In genomic region chr6:4894049-4894448, GRCh38 we compare ENCODE assay signal across 33 cellular contexts.
"Had no signal": no experiment of that assay in that cellular context is flagged by ENCODE, and none has a peak within 500 bp of the region (broad histone marks: within the 10 kb centered on the region; RNA-seq: fewer than 3 reads in every experiment).

No MANE protein-coding gene starts in this region.

- H3K4me3 ChIP-seq: cardiac muscle cell, Peyer's patch, SJSA1 had no signal

- H3K4me1 Mint-ChIP-seq: activated CD4-positive, alpha-beta T cell treated with anti-CD3 and anti-CD28 coated beads, Interleukin-2, amount 10 ng/mL, durations not matched to agents 7 days and 5 days; activated naive CD4-positive, alpha-beta T cell treated with anti-CD3 and anti-CD28 coated beads, Interleukin-2, amount 10 ng/mL, durations not matched to agents 7 days and 5 days had no signal

- H3K9me3 Mint-ChIP-seq: activated CD4-positive, alpha-beta T cell treated with anti-CD3 and anti-CD28 coated beads, Interleukin-2, amount 10 ng/mL, durations not matched to agents 7 days and 5 days; activated naive CD4-positive, alpha-beta T cell treated with anti-CD3 and anti-CD28 coated beads, Interleukin-2, amount 10 ng/mL, durations not matched to agents 7 days and 5 days; activated naive CD8-positive, alpha-beta T cell treated with anti-CD3 and anti-CD28 coated beads, Interleukin-2, amount 50 U/mL, for 24 hours; central memory CD8-positive, alpha-beta T cell had no signal

- H3K9ac ChIP-seq: SK-N-SH had no signal

- H3K4me3 Mint-ChIP-seq: activated CD4-positive, alpha-beta memory T cell treated with anti-CD3 and anti-CD28 coated beads for 36 hours; activated CD4-positive, alpha-beta T cell treated with anti-CD3 and anti-CD28 coated beads, Interleukin-2, amount 10 ng/mL, durations not matched to agents 7 days and 5 days; activated naive CD4-positive, alpha-beta T cell treated with anti-CD3 and anti-CD28 coated beads, Interleukin-2, amount 10 ng/mL, durations not matched to agents 7 days and 5 days; activated naive CD8-positive, alpha-beta T cell; activated naive CD8-positive, alpha-beta T cell treated with anti-CD3 and anti-CD28 coated beads, Interleukin-2, amount 50 U/mL, for 24 hours; central memory CD8-positive, alpha-beta T cell; T-cell had no signal

- H3K27ac Mint-ChIP-seq: activated CD4-positive, alpha-beta memory T cell treated with anti-CD3 and anti-CD28 coated beads for 36 hours; activated CD4-positive, alpha-beta T cell treated with anti-CD3 and anti-CD28 coated beads, Interleukin-2, amount 10 ng/mL, durations not matched to agents 7 days and 5 days; activated naive CD4-positive, alpha-beta T cell treated with anti-CD3 and anti-CD28 coated beads, Interleukin-2, amount 10 ng/mL, durations not matched to agents 7 days and 5 days; activated naive CD8-positive, alpha-beta T cell; activated naive CD8-positive, alpha-beta T cell treated with anti-CD3 and anti-CD28 coated beads, Interleukin-2, amount 50 U/mL, for 24 hours; T-cell; T-helper 17 cell had no signal

- H3K36me3 ChIP-seq: cardiac muscle cell had no signal

- H3K9me3 ChIP-seq: Peyer's patch, SJSA1, SK-N-SH had no signal

- H3K27me3 Mint-ChIP-seq: activated CD4-positive, alpha-beta memory T cell treated with anti-CD3 and anti-CD28 coated beads for 36 hours; activated CD4-positive, alpha-beta T cell treated with anti-CD3 and anti-CD28 coated beads, Interleukin-2, amount 10 ng/mL, durations not matched to agents 7 days and 5 days; activated naive CD4-positive, alpha-beta T cell treated with anti-CD3 and anti-CD28 coated beads, Interleukin-2, amount 10 ng/mL, durations not matched to agents 7 days and 5 days; activated naive CD8-positive, alpha-beta T cell; activated naive CD8-positive, alpha-beta T cell treated with anti-CD3 and anti-CD28 coated beads, Interleukin-2, amount 50 U/mL, for 24 hours; central memory CD8-positive, alpha-beta T cell; T-cell; T-helper 17 cell had no signal

- H3K27ac ChIP-seq: cardiac muscle cell, Peyer's patch, SJSA1, WERI-Rb-1 had no signal

- DNase-seq: activated CD4-positive, alpha-beta memory T cell treated with anti-CD3 and anti-CD28 coated beads for 36 hours; activated CD4-positive, alpha-beta T cell treated with anti-CD3 and anti-CD28 coated beads, Interleukin-2, amount 10 ng/mL, durations not matched to agents 7 days and 5 days; activated CD8-positive, alpha-beta memory T cell treated with anti-CD3 and anti-CD28 coated beads, Interleukin-2, amount 50 U/mL, for 4 hours; activated effector memory CD4-positive, alpha-beta T cell treated with Interleukin-2 at 50 U/mL for 16 hours; activated naive CD4-positive, alpha-beta T cell treated with anti-CD3 and anti-CD28 coated beads, Interleukin-2, amount 10 ng/mL, durations not matched to agents 7 days and 5 days; activated naive CD8-positive, alpha-beta T cell treated with anti-CD3 and anti-CD28 coated beads, Interleukin-2, amount 50 U/mL, for 24 hours; activated T-cell treated with anti-CD3 and anti-CD28 coated beads for 4 hours; activated T-cell treated with anti-CD3 and anti-CD28 coated beads, Interleukin-2, amount 50 U/mL, for 48 hours; aorta; Karpas-422; KBM-7; NCI-H1105; NCI-H1417 treated with DMSO at 0.1 percent for 48 hours; NCI-H1930; NCI-H2081 treated with DMSO at 0.1 percent for 48 hours; NCI-H226; NCI-H446 treated with DMSO at 0.1 percent for 48 hours; NCI-H524; NCI-H69; NCI-H82; PC-3; Peyer's patch; RPMI8226; SHP77 treated with DMSO at 0.1 percent for 48 hours; SK-N-SH; T-cell; T-helper 17 cell; T1000; WERI-Rb-1 had no signal

- H3K4me2 ChIP-seq: SK-N-SH had no signal

- ATAC-seq: activated naive CD8-positive, alpha-beta T cell treated with anti-CD3 and anti-CD28 coated beads, Interleukin-2, amount 50 U/mL, for 24 hours; PC-3; T-cell; T-helper 17 cell had no signal

- H3K4me1 ChIP-seq: Peyer's patch, SJSA1 had no signal

- H3K27me3 ChIP-seq: cardiac muscle cell, Peyer's patch, SJSA1 had no signal
